17 cellular contexts compared by ENCODE assay signal in the genomic region with DNA sequence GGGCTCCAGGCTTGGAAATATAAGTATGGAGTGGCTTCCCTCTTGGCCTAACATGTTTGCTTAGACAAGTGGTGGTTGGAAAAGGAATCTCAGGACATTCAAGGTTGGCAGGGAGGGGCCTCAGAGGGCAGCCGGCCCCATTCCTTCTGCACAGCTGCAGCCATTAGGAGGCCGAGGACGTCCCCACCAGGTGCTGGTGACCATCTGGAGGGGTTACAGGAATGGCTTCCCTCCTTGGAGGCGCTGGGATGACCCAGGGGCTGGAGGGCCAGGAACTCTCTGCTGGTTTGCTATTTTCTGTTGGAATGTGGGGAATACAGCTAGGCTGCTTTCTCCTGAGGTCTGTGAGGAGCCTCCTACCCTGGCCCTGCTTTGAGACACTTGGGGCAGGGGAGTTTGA. TPM values are rescaled to one million over a fixed set of nuclear protein-coding genes. Genes with fewer than 3 reads are reported as not detected.
DNase-seq lines count a peak whose midpoint lies in the region; ATAC-seq and TF ChIP-seq lines count a peak whose summit lies in the region.
"Had no signal": no experiment of that assay in that cellular context is flagged by ENCODE, and none has a peak within 500 bp of the region (broad histone marks: within the 10 kb centered on the region; RNA-seq: fewer than 3 reads in every experiment).

No MANE protein-coding gene starts in this region.

- POLR2A ChIA-PET in HEK293T (lab: Yijun Ruan, JAX): interaction anchor here (13.9 kb wide), 1 partner anchor 19 kb away, joined by 325 read pairs; the partner anchor contains the start of gene STC2

- H3K36me3 Mint-ChIP-seq in neural progenitor cell: no peaks in the 10 kb centered on the region
- H3K36me3 Mint-ChIP-seq: CD14-positive monocyte; CD4-positive, alpha-beta memory T cell; IgD-negative memory B cell had no signal

- no peak for TF ChIP-seq CTCF in neural progenitor cell (IDR thresholded peaks at IDR 0.05)
- TF ChIP-seq CTCF in suprapubic skin (IDR thresholded peaks at IDR 0.05): no peak
- TF ChIP-seq CTCF in upper lobe of left lung (IDR thresholded peaks at IDR 0.05): no peak

- peak overlapping the region; percentile 9 for H3K9ac ChIP-seq in adipocyte (ENCODE audit: low read length)
- H3K9ac ChIP-seq in neural progenitor cell: no peak overlapping the region
- H3K9ac ChIP-seq: BLaER1 had no signal

- TF ChIP-seq EP300 in suprapubic skin (IDR thresholded peaks at IDR 0.05): no peak
- no peak for TF ChIP-seq EP300 in upper lobe of left lung (IDR thresholded peaks at IDR 0.05)

- peaks cover 48% of the 10 kb centered on the region for H3K4me1 ChIP-seq in adipocyte (ENCODE audit: control insufficient read depth, insufficient read depth, low read length)
- peaks cover 12% of the 10 kb centered on the region for H3K4me1 ChIP-seq in neural progenitor cell
- H3K4me1 ChIP-seq in suprapubic skin: peaks cover 15% of the 10 kb centered on the region
- peaks cover 3 to 7% (median 6%) of the 10 kb centered on the region in 4 donors for H3K4me1 ChIP-seq in upper lobe of left lung

- TF ChIP-seq POLR2A in suprapubic skin (IDR thresholded peaks at IDR 0.05) (no peak), upper lobe of left lung (IDR thresholded peaks at IDR 0.05) (no peak)

- no peak overlapping the region for H2AFZ ChIP-seq in neural progenitor cell (replicated peaks)

- no peaks in the 10 kb centered on the region for H3K79me2 ChIP-seq in neural progenitor cell (ENCODE audit: low read depth)

- H3K27me3 ChIP-seq in adipocyte (replicated peaks; ENCODE audit: control insufficient read depth, insufficient read depth, low read length) (no peaks in the 10 kb centered on the region), neural progenitor cell (no peaks in the 10 kb centered on the region), suprapubic skin (peaks cover 5% of the 10 kb centered on the region), upper lobe of left lung (no peaks in the 10 kb centered on the region)
- H3K27me3 ChIP-seq: BLaER1 had no signal

- no peak for ATAC-seq in upper lobe of left lung (ENCODE audit: low FRiP score in 2 of 2)

- DNase-seq in adipocyte (ENCODE audit: low read depth) (no peak), mesenteric fat pad (ENCODE audit: low spot score) (peak; percentile 18), neural progenitor cell (ENCODE audit: low spot score) (no peak), suprapubic skin (ENCODE audit: low spot score in 2 of 2) (peak; percentile 41 to 61), HEK293T (ENCODE audit: extremely low spot score) (no peak), upper lobe of left lung (no peak), SKM-1 treated with dmso at 0.1 percent for 144 hours (lab: John Stamatoyannopoulos, UW; ENCODE audit: unreplicated experiment) (no peak)
- DNase-seq: 8988T; CD4-positive, alpha-beta memory T cell; DMS79 treated with DMSO at 0.1 percent for 48 hours; GF-D8; GOT3; H9 had no signal

- no peak overlapping the region for H3K27ac ChIP-seq in neural progenitor cell
- no peak overlapping the region for H3K27ac ChIP-seq in suprapubic skin
- no peak overlapping the region for H3K27ac ChIP-seq in upper lobe of left lung
- H3K27ac ChIP-seq: HL-60 had no signal

- CTCF ChIA-PET in HEK293T (lab: Yijun Ruan, JAX): no interaction called here

- peaks cover 11% of the 10 kb centered on the region for H3K27me3 Mint-ChIP-seq in neural progenitor cell (ENCODE audit: insufficient read depth, low read depth)

- peak overlapping the region; percentile 19 for H3K27ac Mint-ChIP-seq in neural progenitor cell
- H3K27ac Mint-ChIP-seq: CD4-positive, alpha-beta memory T cell; H9; IgD-negative memory B cell had no signal

- peaks cover 9% of the 10 kb centered on the region for H3F3A ChIP-seq in neural progenitor cell (ENCODE audit: low read depth)

- H3K4me1 Mint-ChIP-seq in neural progenitor cell: peaks cover 36% of the 10 kb centered on the region
- H3K4me1 Mint-ChIP-seq: CD4-positive, alpha-beta memory T cell; IgD-negative memory B cell had no signal

- no peaks in the 10 kb centered on the region for H4K20me1 ChIP-seq in neural progenitor cell (ENCODE audit: low read depth)
- H4K20me1 ChIP-seq: BLaER1 had no signal

- H3K9me3 ChIP-seq in adipocyte (ENCODE audit: control insufficient read depth, low read length): peaks cover 11% of the 10 kb centered on the region
- no peaks in the 10 kb centered on the region for H3K9me3 ChIP-seq in neural progenitor cell (ENCODE audit: low read depth)
- no peaks in the 10 kb centered on the region for H3K9me3 ChIP-seq in suprapubic skin
- peaks cover 0 to 6% (median 6%) of the 10 kb centered on the region in 4 donors for H3K9me3 ChIP-seq in upper lobe of left lung

- H3K4me3 Mint-ChIP-seq in neural progenitor cell: no peak overlapping the region
- H3K4me3 Mint-ChIP-seq: CD4-positive, alpha-beta memory T cell; H9; IgD-negative memory B cell had no signal

- WGBS in suprapubic skin: 87% methylated on average over 2 of the region's 4 CpGs
- WGBS in upper lobe of left lung, 2 donors: 80 to 94% methylated on average over 1 to 4 of the region's 4 CpGs

- H3K4me2 ChIP-seq in neural progenitor cell: no peak overlapping the region
- H3K4me2 ChIP-seq: BLaER1 had no signal

- no peak overlapping the region for H3K4me3 ChIP-seq in adipocyte (ENCODE audit: low read length)
- no peak overlapping the region for H3K4me3 ChIP-seq in neural progenitor cell
- H3K4me3 ChIP-seq in suprapubic skin: no peak overlapping the region
- no peak overlapping the region for H3K4me3 ChIP-seq in upper lobe of left lung
- H3K4me3 ChIP-seq: BLaER1 had no signal

- H3K36me3 ChIP-seq in adipocyte (ENCODE audit: control insufficient read depth, insufficient read depth, low read length, severe bottlenecking): no peaks in the 10 kb centered on the region
- no peaks in the 10 kb centered on the region for H3K36me3 ChIP-seq in neural progenitor cell
- H3K36me3 ChIP-seq in suprapubic skin: no peaks in the 10 kb centered on the region
- H3K36me3 ChIP-seq in upper lobe of left lung: no peaks in the 10 kb centered on the region
- H3K36me3 ChIP-seq: BLaER1 had no signal

- peaks cover 14% of the 10 kb centered on the region for H3K9me3 Mint-ChIP-seq in neural progenitor cell

TF ChIP-seq in HEK293T, 16 proteins besides CTCF, POLR2A, EP300 and RAD21:
- no peak for TF ChIP-seq ELF4 (IDR thresholded peaks at IDR 0.05)
- no peak for TF ChIP-seq HDGF (IDR thresholded peaks at IDR 0.05; ENCODE audit: borderline replicate concordance)
- TF ChIP-seq ZNF384 (IDR thresholded peaks at IDR 0.05): no peak
- TF ChIP-seq LEF1 (IDR thresholded peaks at IDR 0.05; ENCODE audit: borderline replicate concordance): no peak
- no peak for TF ChIP-seq SUZ12 (IDR thresholded peaks at IDR 0.05)
- TF ChIP-seq FOXK2 (IDR thresholded peaks at IDR 0.05): no peak
- TF ChIP-seq FOXM1 (IDR thresholded peaks at IDR 0.05; ENCODE audit: borderline replicate concordance): no peak
- no peak for TF ChIP-seq BHLHE40 (IDR thresholded peaks at IDR 0.05; ENCODE audit: borderline replicate concordance)
- no peak for TF ChIP-seq CTBP1 (IDR thresholded peaks at IDR 0.05; ENCODE audit: borderline replicate concordance)
- TF ChIP-seq FOXA1 (IDR thresholded peaks at IDR 0.05): no peak
- no peak for TF ChIP-seq NFRKB (IDR thresholded peaks at IDR 0.05)
- no peak for TF ChIP-seq TARDBP (IDR thresholded peaks at IDR 0.05)
- no peak for TF ChIP-seq SP1 (IDR thresholded peaks at IDR 0.05)
- TF ChIP-seq PKNOX1 (IDR thresholded peaks at IDR 0.05): no peak
- no peak for TF ChIP-seq ARNT (IDR thresholded peaks at IDR 0.05)
- TF ChIP-seq L3MBTL2 (conservative IDR thresholded peaks at IDR 0.05): no peak

RNA-seq across cellular contexts. Expression of gene STC2, which starts 18.5 kb away (rescaled TPM):
- total RNA-seq in mesenteric fat pad (15.5 TPM), neural progenitor cell (ENCODE audit: low replicate concordance) (25.3 and 39.5 TPM in 2 replicates), suprapubic skin (1 to 10 TPM in 3 of 4 donors, under 1 TPM in 1; 0.72 to 7.6 (median 5.7) TPM), upper lobe of left lung (10 to 100 TPM in 2 of 6 donors, 1 to 10 TPM in 4; 1.0 to 11.4 (median 6.2) TPM)
- total RNA-seq: CD4-positive, alpha-beta memory T cell had no signal

Comparison
In these comparisons a context has a peak if more than half of its experiments do, and no peak if none do; other contexts are left out.
1. DNase-seq: peak in mesenteric fat pad (single experiment) and suprapubic skin (2 of 2); none in adipocyte (single experiment), neural progenitor cell (single experiment), HEK293T (single experiment), upper lobe of left lung (0 of 2) and SKM-1 treated with dmso at 0.1 percent for 144 hours (single experiment).